In the genomic region with DNA sequence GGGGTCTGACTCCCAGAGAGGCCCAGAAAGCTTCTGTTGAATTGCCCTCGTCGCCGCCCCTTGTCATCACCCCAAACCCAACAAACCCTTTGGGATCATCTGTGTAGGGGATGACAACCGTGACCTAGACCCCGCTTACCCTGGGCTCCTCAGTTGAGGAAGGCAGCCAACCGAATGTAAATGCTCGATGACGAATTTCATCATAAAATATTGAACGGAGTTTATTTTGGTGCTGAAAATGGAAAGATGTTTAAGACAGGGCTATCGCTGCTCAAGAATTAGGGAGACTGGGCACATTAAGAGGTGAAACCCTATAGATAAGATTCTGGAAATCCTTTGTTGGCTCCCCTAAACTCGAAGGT, we compare ENCODE assay signal across 8 cellular contexts. TPM values are rescaled to one million over a fixed set of nuclear protein-coding genes. Genes with fewer than 3 reads are reported as not detected.
DNase-seq lines count a peak whose midpoint lies in the region; ATAC-seq and TF ChIP-seq lines count a peak whose summit lies in the region.

No MANE protein-coding gene starts in this region.

- H3K36me3 ChIP-seq in PC-9 (ENCODE audit: low read depth) (no peaks in the 10 kb centered on the region), esophagus muscularis mucosa (peaks cover 0 to 25% (median 21%) of the 10 kb centered on the region in 4 donors), ovary (no peaks in the 10 kb centered on the region)

- WGBS in esophagus muscularis mucosa: 0% methylated on average over 11 of the region's 11 CpGs
- 1% methylated on average over 11 of the region's 11 CpGs for WGBS in ovary, 3 donors

- H3F3A ChIP-seq in PC-9 (ENCODE audit: insufficient read depth, low read depth): 0 out of 2 replicates have a peak, but pooled peaks cover 3% of the 10 kb centered on the region

- H3K27ac Mint-ChIP-seq in Calu3 (ENCODE audit: unreplicated experiment): peak overlapping the region; percentile 85

- no peaks in the 10 kb centered on the region for H4K20me1 ChIP-seq in PC-9 (ENCODE audit: insufficient read depth)

- peaks cover 18% of the 10 kb centered on the region for H3K4me1 ChIP-seq in PC-9 (replicated peaks; ENCODE audit: insufficient read depth)
- H3K4me1 ChIP-seq in esophagus muscularis mucosa: peaks cover 12 to 30% (median 26%) of the 10 kb centered on the region in 4 donors
- peaks cover 2% of the 10 kb centered on the region for H3K4me1 ChIP-seq in ovary (ENCODE audit: insufficient read depth)

- CTCF ChIA-PET in Calu3 (lab: Charles Lee): no interaction called here
- CTCF ChIA-PET in PC-9 (lab: Charles Lee): no interaction called here

- H3K27ac ChIP-seq in PC-9 (peak overlapping the region; percentile 65), esophagus muscularis mucosa (replicated peaks in 1 of 4) (peak overlapping the region; percentile 92 to 94 (median 93)), ovary (peak overlapping the region; percentile 91 to 96)

- H3K9me2 ChIP-seq in PC-9 (ENCODE audit: insufficient read depth): no peaks in the 10 kb centered on the region

- H3K79me2 ChIP-seq in PC-9 (ENCODE audit: low read depth): peaks cover 21% of the 10 kb centered on the region

- TF ChIP-seq CTCF in Calu3 (IDR thresholded peaks at IDR 0.05; ENCODE audit: unreplicated experiment): no peak
- no peak for TF ChIP-seq CTCF in PC-9 (conservative IDR thresholded peaks at IDR 0.05)
- no peak for TF ChIP-seq CTCF in esophagus muscularis mucosa (IDR thresholded peaks at IDR 0.05)
- no peak for TF ChIP-seq CTCF in ovary (IDR thresholded peaks at IDR 0.05)

- peaks cover 15% of the 10 kb centered on the region for H3K27me3 Mint-ChIP-seq in Calu3 (ENCODE audit: unreplicated experiment)

- peak overlapping the region; percentile 100 for H2AFZ ChIP-seq in PC-9

- TF ChIP-seq POLR2A in esophagus muscularis mucosa (IDR thresholded peaks at IDR 0.05; ENCODE audit: low read depth) (no peak), ovary (IDR thresholded peaks at IDR 0.05) (no peak)

- H3K4me3 ChIP-seq in PC-9 (peak overlapping the region; percentile 100), esophagus muscularis mucosa (peak overlapping the region; percentile 74 to 97 (median 78)), ovary (peak overlapping the region; percentile 91)

- intact Hi-C loops in Calu3 (cut with micrococcal nuclease; ENCODE audit: unreplicated experiment): no loop called here
- intact Hi-C loops in PC-9 (cut with micrococcal nuclease; ENCODE audit: unreplicated experiment): loop anchor here (2.0 kb wide), 1 partner anchor 44 kb away; the partner anchor contains the start of gene PSMA3
- intact Hi-C loops in esophagus muscularis mucosa (cut with DNase I): loop anchor here (5.0 kb wide), 1 partner anchor 37 kb away; no protein-coding TSS in a partner anchor
- intact Hi-C loops in ovary (cut with DNase I): loop anchor here in 2 of 4 donors (2.0 kb wide), 2 partner anchors 38 to 44 kb away; partner anchors contain the start of gene PSMA3 (in 1 of the 2)
- intact Hi-C loops in posterior vena cava (cut with DNase I): no loop called here

- peaks cover 17% of the 10 kb centered on the region for H3K36me3 Mint-ChIP-seq in Calu3 (ENCODE audit: insufficient read depth, unreplicated experiment)

- H3K4me3 Mint-ChIP-seq in Calu3 (ENCODE audit: low read depth, unreplicated experiment): peak overlapping the region; percentile 92

- H3K27me3 ChIP-seq in PC-9 (ENCODE audit: insufficient read depth, low read depth): no peaks in the 10 kb centered on the region
- H3K27me3 ChIP-seq in esophagus muscularis mucosa: no peaks in the 10 kb centered on the region
- no peaks in the 10 kb centered on the region for H3K27me3 ChIP-seq in ovary

- peak overlapping the region; percentile 90 for H3K4me2 ChIP-seq in PC-9

- DNase-seq in Calu3: no peak
- peak in 1 of 2 experiments; percentile 39 for DNase-seq in PC-9
- no peak for DNase-seq in esophagus muscularis mucosa (ENCODE audit: extremely low spot score)
- no peak for DNase-seq in ovary
- no peak for DNase-seq in posterior vena cava (ENCODE audit: low spot score)
- no peak for DNase-seq in COLO668 (lab: John Stamatoyannopoulos, UW; ENCODE audit: unreplicated experiment)
- no peak for DNase-seq in activated effector memory CD4-positive, alpha-beta T cell treated with anti-CD3 and anti-CD28 coated beads, Interleukin-2, amount 50 U/mL, for 16 hours

- no peaks in the 10 kb centered on the region for H3K9me3 ChIP-seq in PC-9 (ENCODE audit: insufficient read depth, low read depth)
- no peaks in the 10 kb centered on the region for H3K9me3 ChIP-seq in esophagus muscularis mucosa
- no peaks in the 10 kb centered on the region for H3K9me3 ChIP-seq in ovary

- BruUV-seq in Calu3 (replicated peaks; lab: Mats Ljungman, UMichigan): no TSS peak
- BruUV-seq in PC-9 (replicated peaks; lab: Mats Ljungman, UMichigan): TSS peak; percentile 79

- no peaks in the 10 kb centered on the region for H3K9me3 Mint-ChIP-seq in Calu3 (ENCODE audit: low read depth, unreplicated experiment)

- ATAC-seq in GM21825 (IDR thresholded peaks at IDR 0.05; ENCODE audit: unreplicated experiment): peak; percentile 8

- no peaks in the 10 kb centered on the region for H3K4me1 Mint-ChIP-seq in Calu3 (ENCODE audit: low read depth, unreplicated experiment)

- TF ChIP-seq EP300 in esophagus muscularis mucosa (IDR thresholded peaks at IDR 0.05) (no peak), ovary (IDR thresholded peaks at IDR 0.05) (no peak)

- POLR2A ChIA-PET in PC-9 (lab: Charles Lee; ENCODE audit: unreplicated experiment): interaction anchor here (0.6 kb wide), 1 partner anchor 1284 kb away, joined by 4 read pairs; the partner anchor contains the start of genes JKAMP and L3HYPDH

RNA-seq across cellular contexts. Expression of gene ACTR10, which starts 0.5 kb away (rescaled TPM):
- total RNA-seq in Calu3 (2022): 39.4 and 42.3 TPM in 2 replicates
- total RNA-seq in PC-9 (2021): 30.4 and 36.3 TPM in 2 replicates
- 10 to 100 TPM; 47.9 to 75.7 (median 60.5) TPM for total RNA-seq in esophagus muscularis mucosa
- 10 to 100 TPM; 54.1 to 87.3 (median 71.2) TPM for total RNA-seq in ovary
- 100 to 1,000 TPM in 1 of 2 donors, 10 to 100 TPM in 1; 80.1 to 105 TPM for polyA plus RNA-seq in ovary
- total RNA-seq in posterior vena cava: 10 to 100 TPM; 71.4 to 77.6 TPM

RNA-seq across cellular contexts. Expression of gene PSMA3, which starts 44.2 kb away (rescaled TPM):
- total RNA-seq in Calu3 (2022) (222 and 260 TPM in 2 replicates), PC-9 (2021) (202 and 277 TPM in 2 replicates), esophagus muscularis mucosa (10 to 100 TPM; 69.8 to 98.0 (median 84.8) TPM), ovary (100 to 1,000 TPM in 3 of 7 donors, 10 to 100 TPM in 4; 68.5 to 136 (median 93.4) TPM), posterior vena cava (100 to 1,000 TPM; 147 to 170 TPM)
- 10 to 100 TPM; 68.1 to 75.6 TPM for polyA plus RNA-seq in ovary

RNA-seq across cellular contexts. Expression of gene ARMH4, which starts 48.4 kb away (rescaled TPM):
- total RNA-seq in Calu3 (2022): 0.07 TPM in 1 of 2 replicates, not detected in the other
- not detected in 2 replicates for total RNA-seq in PC-9 (2021)
- 1 to 10 TPM; 5.0 to 8.0 (median 5.8) TPM for total RNA-seq in esophagus muscularis mucosa
- 10 to 100 TPM in 5 of 7 donors, 1 to 10 TPM in 2; 6.3 to 22.5 (median 17.8) TPM for total RNA-seq in ovary
- 10 to 100 TPM in 1 of 2 donors, 1 to 10 TPM in 1; 4.6 to 14.2 TPM for polyA plus RNA-seq in ovary
- total RNA-seq in posterior vena cava: 1 to 10 TPM; 8.5 to 9.2 TPM

Comparison
In these comparisons a context has a peak if more than half of its experiments do, and no peak if none do; other contexts are left out.
1. intact Hi-C loops: an anchor here in PC-9 (2.0 kb wide) and esophagus muscularis mucosa (5.0 kb wide); none called in Calu3 and posterior vena cava.